8 cellular contexts compared by ENCODE assay signal in genomic region chr17:32341857-32342602, GRCh38. TPM values are rescaled to one million over a fixed set of nuclear protein-coding genes. Genes with fewer than 3 reads are reported as not detected.
DNase-seq lines count a peak whose midpoint lies in the region; ATAC-seq and TF ChIP-seq lines count a peak whose summit lies in the region.

A gene with protein sequence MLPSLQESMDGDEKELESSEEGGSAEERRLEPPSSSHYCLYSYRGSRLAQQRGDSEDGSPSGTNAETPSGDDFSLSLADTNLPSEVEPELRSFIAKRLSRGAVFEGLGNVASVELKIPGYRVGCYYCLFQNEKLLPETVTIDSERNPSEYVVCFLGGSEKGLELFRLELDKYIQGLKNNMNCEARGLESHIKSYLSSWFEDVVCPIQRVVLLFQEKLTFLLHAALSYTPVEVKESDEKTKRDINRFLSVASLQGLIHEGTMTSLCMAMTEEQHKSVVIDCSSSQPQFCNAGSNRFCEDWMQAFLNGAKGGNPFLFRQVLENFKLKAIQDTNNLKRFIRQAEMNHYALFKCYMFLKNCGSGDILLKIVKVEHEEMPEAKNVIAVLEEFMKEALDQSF (minus strand): TSS chr17:32342173. CDS start chr17:32342139, 34 bp downstream.

- peaks cover 19% of the 10 kb centered on the region for H3K79me2 ChIP-seq in Loucy (ENCODE audit: insufficient read depth, low read length)
- no peaks in the 10 kb centered on the region for H3K79me2 ChIP-seq in SU-DHL-6 (ENCODE audit: insufficient read depth, low read length)

- WGBS in ovary, 3 donors, result 2 to 3% (median 3%) methylated on average over 39 to 47 of the region's 47 CpGs
- WGBS in thymus, result 8% methylated on average over 47 of the region's 47 CpGs

- TF ChIP-seq EP300 in ovary (IDR thresholded peaks at IDR 0.05), result no peak

- H3K27me3 ChIP-seq in Loucy (ENCODE audit: insufficient read depth, low read length, poor library complexity, severe bottlenecking) (no peaks in the 10 kb centered on the region), SU-DHL-6 (ENCODE audit: low read length) (no peaks in the 10 kb centered on the region), ovary (no peaks in the 10 kb centered on the region), thymus (ENCODE audit: control insufficient read depth, insufficient read depth) (no peaks in the 10 kb centered on the region)

- H3K4me3 ChIP-seq in Loucy (ENCODE audit: low read length, poor library complexity, severe bottlenecking) (peak within 1 kb of the TSS; percentile 85), SU-DHL-6 (ENCODE audit: insufficient read depth, low read length, poor library complexity, severe bottlenecking) (peak within 1 kb of the TSS; percentile 65), ovary (peak within 1 kb of the TSS; percentile 72), thymus (ENCODE audit: low read length) (peak within 1 kb of the TSS; percentile 89)

- H3F3A ChIP-seq in Loucy (ENCODE audit: low read depth) (no peaks in the 10 kb centered on the region), SU-DHL-6 (ENCODE audit: insufficient read depth) (peaks cover 5% of the 10 kb centered on the region; the same call in 1 of the 2 replicates)

- no peaks in the 10 kb centered on the region for H3K36me3 Mint-ChIP-seq in activated naive CD8-positive, alpha-beta T cell

- TF ChIP-seq POLR2A in ovary (IDR thresholded peaks at IDR 0.05), result peak; percentile 35

- H3K27ac ChIP-seq in SU-DHL-6 (ENCODE audit: low read depth, low read length) (peak within 1 kb of the TSS; percentile 78), ovary (peak within 1 kb of the TSS; percentile 79 to 82), thymus (ENCODE audit: low read depth) (peak within 1 kb of the TSS; percentile 92)

- H3K4me1 ChIP-seq in Loucy (ENCODE audit: insufficient read depth, low read length, poor library complexity, severe bottlenecking) (peaks cover 18% of the 10 kb centered on the region), ovary (ENCODE audit: insufficient read depth) (peaks cover 3% of the 10 kb centered on the region), thymus (ENCODE audit: control insufficient read depth, insufficient read depth, low read length) (peaks cover 6% of the 10 kb centered on the region)

- no peaks in the 10 kb centered on the region for H3K9me3 Mint-ChIP-seq in activated naive CD8-positive, alpha-beta T cell (ENCODE audit: low read depth)

- H3K36me3 ChIP-seq in Loucy (ENCODE audit: insufficient read depth, low read length), result no peaks in the 10 kb centered on the region
- no peaks in the 10 kb centered on the region; the same call in 1 of the 2 replicates for H3K36me3 ChIP-seq in SU-DHL-6 (ENCODE audit: low read length)
- H3K36me3 ChIP-seq in ovary, result no peaks in the 10 kb centered on the region
- peaks cover 11% of the 10 kb centered on the region for H3K36me3 ChIP-seq in thymus (ENCODE audit: control insufficient read depth, insufficient read depth)

- ATAC-seq in Right ventricle myocardium superior (ENCODE audit: poor library complexity), result peak; percentile 96

- intact Hi-C loops in Right ventricle myocardium superior (cut with DNase I) (no loop called here), ovary (cut with DNase I) (no loop called here)

- H3K9me3 ChIP-seq in Loucy (ENCODE audit: insufficient read depth, low read depth, low read length) (no peaks in the 10 kb centered on the region), SU-DHL-6 (ENCODE audit: insufficient read depth, low read length) (no peaks in the 10 kb centered on the region), ovary (no peaks in the 10 kb centered on the region), thymus (ENCODE audit: control insufficient read depth) (no peaks in the 10 kb centered on the region)

- peak within 1 kb of the TSS; percentile 98 for H3K27ac Mint-ChIP-seq in activated naive CD8-positive, alpha-beta T cell

- H3K4me1 Mint-ChIP-seq in activated naive CD8-positive, alpha-beta T cell (ENCODE audit: low read depth), result peaks cover 24% of the 10 kb centered on the region

- TF ChIP-seq CTCF in Loucy (conservative IDR thresholded peaks at IDR 0.05; ENCODE audit: low read length), result no peak
- TF ChIP-seq CTCF in SU-DHL-6 (IDR thresholded peaks at IDR 0.05; ENCODE audit: insufficient read depth, low read length, poor library complexity, severe bottlenecking), result no peak
- TF ChIP-seq CTCF in ovary (IDR thresholded peaks at IDR 0.05), result no peak

- H3K4me3 Mint-ChIP-seq in activated naive CD8-positive, alpha-beta T cell, result peak within 1 kb of the TSS; percentile 98

- H2AFZ ChIP-seq in Loucy (ENCODE audit: low read length) (peak within 1 kb of the TSS; percentile 99), SU-DHL-6 (ENCODE audit: low read depth, low read length, severe bottlenecking) (peak within 1 kb of the TSS; percentile 99)

- H3K27me3 Mint-ChIP-seq in activated naive CD8-positive, alpha-beta T cell, result no peaks in the 10 kb centered on the region

- H3K4me2 ChIP-seq in Loucy (ENCODE audit: low read depth, low read length, poor library complexity, severe bottlenecking) (peak within 1 kb of the TSS; percentile 95), SU-DHL-6 (ENCODE audit: low read depth, low read length, poor library complexity, severe bottlenecking) (peak within 1 kb of the TSS; percentile 77)

- DNase-seq in EH (ENCODE audit: low read depth) (peak; percentile 72), H4 (ENCODE audit: low spot score) (peak; percentile 58), Right ventricle myocardium superior (peak; percentile 87), ovary (peak; percentile 80 to 88 (median 81))

- H3K9ac ChIP-seq in Loucy (ENCODE audit: low read depth, low read length, poor library complexity, severe bottlenecking) (peak within 1 kb of the TSS; percentile 89), SU-DHL-6 (ENCODE audit: low read length) (peak within 1 kb of the TSS; percentile 71)

- H3K9me2 ChIP-seq in Loucy (replicated peaks; ENCODE audit: low read depth, low read length) (no peaks in the 10 kb centered on the region), SU-DHL-6 (replicated peaks; ENCODE audit: insufficient read depth, low read length) (no peaks in the 10 kb centered on the region)

- H4K20me1 ChIP-seq in Loucy (ENCODE audit: insufficient read depth, low read length, poor library complexity, severe bottlenecking), result no peaks in the 10 kb centered on the region
- no peaks in the 10 kb centered on the region for H4K20me1 ChIP-seq in SU-DHL-6 (ENCODE audit: low read depth, low read length)

RNA-seq across cellular contexts. Expression of the gene that starts here (rescaled TPM):
- 20.0 and 24.9 TPM in 2 replicates for total RNA-seq in H4 (2014; rRNA removed; shearing (Covaris generic))
- total RNA-seq in Right ventricle myocardium superior, result 18.3 TPM
- 10 to 100 TPM; 13.4 to 23.8 (median 22.7) TPM for total RNA-seq in ovary
- 10 to 100 TPM; 14.8 to 16.6 TPM for polyA plus RNA-seq in ovary
- polyA plus RNA-seq in thymus, result 30.7 TPM

Comparison
In these comparisons a context has a peak if more than half of its experiments do, and no peak if none do; other contexts are left out.
1. Peak in every context shown above with its lines: DNase-seq, ATAC-seq, H3K4me3 ChIP-seq and H3K27ac ChIP-seq.